2 cellular contexts compared by ENCODE assay signal in genomic region chr1:32742956-32743355, GRCh38.
TF ChIP-seq lines count a peak whose summit lies in the region.

No MANE protein-coding gene starts in this region.

TF ChIP-seq in HCT116, 20 proteins besides CTCF, POLR2A, EP300 and RAD21 (continued from another document):
- no peak for TF ChIP-seq YY1 (IDR thresholded peaks at IDR 0.05; ENCODE audit: extremely low read depth, insufficient replicate concordance, low read depth, low read length)
- TF ChIP-seq SIN3A (IDR thresholded peaks at IDR 0.05; ENCODE audit: low read depth), result no peak
- TF ChIP-seq TCF7L2 (IDR thresholded peaks at IDR 0.05; ENCODE audit: borderline replicate concordance, extremely low read depth, insufficient read depth, insufficient read length), result no peak
- TF ChIP-seq EZH2phosphoT487 (IDR thresholded peaks at IDR 0.05; ENCODE audit: borderline replicate concordance), result no peak
- TF ChIP-seq EGR1 (IDR thresholded peaks at IDR 0.05; ENCODE audit: low read depth), result no peak
- TF ChIP-seq ZFX (IDR thresholded peaks at IDR 0.05), result no peak
- no peak for TF ChIP-seq SP1 (IDR thresholded peaks at IDR 0.05; ENCODE audit: low read depth)
- no peak for TF ChIP-seq JUND (IDR thresholded peaks at IDR 0.05)
- no peak for TF ChIP-seq FOSL1 (IDR thresholded peaks at IDR 0.05; ENCODE audit: low read depth)
- no peak for TF ChIP-seq ATF3 (IDR thresholded peaks at IDR 0.05)

TF ChIP-seq in WTC11, 78 proteins besides CTCF, POLR2A, EP300 and RAD21 (continued from another document):
- TF ChIP-seq ZNF532 (CRISPR knock-in tag; IDR thresholded peaks at IDR 0.05; ENCODE audit: borderline replicate concordance) (no peak), MXD4 (CRISPR knock-in tag; IDR thresholded peaks at IDR 0.05; ENCODE audit: borderline replicate concordance) (no peak), OVOL2 (CRISPR knock-in tag; IDR thresholded peaks at IDR 0.05; ENCODE audit: borderline replicate concordance) (no peak), SMAD3 (CRISPR knock-in tag; IDR thresholded peaks at IDR 0.05; ENCODE audit: borderline replicate concordance) (no peak), ARID4B (CRISPR knock-in tag; IDR thresholded peaks at IDR 0.05; ENCODE audit: borderline replicate concordance) (no peak), TP53 (CRISPR knock-in tag; IDR thresholded peaks at IDR 0.05) (no peak), ZNF396 (CRISPR knock-in tag; IDR thresholded peaks at IDR 0.05; ENCODE audit: borderline replicate concordance) (no peak), IRF2 (CRISPR knock-in tag; IDR thresholded peaks at IDR 0.05; ENCODE audit: borderline replicate concordance, low read depth) (no peak)
TF ChIP-seq in WTC11: peak in this region for 0.
